ENCODE assay signal across 8 cellular contexts in genomic region chr6:132813173-132813856, GRCh38. TPM values are rescaled to one million over a fixed set of nuclear protein-coding genes. Genes with fewer than 3 reads are reported as not detected.
DNase-seq lines count a peak whose midpoint lies in the region; TF ChIP-seq lines count a peak whose summit lies in the region.

No MANE protein-coding gene starts in this region.

- TF ChIP-seq CTCF in HFF-Myc (IDR thresholded peaks at IDR 0.05; ENCODE audit: low read depth, low read length, missing control alignments) (no peak), NB4 (IDR thresholded peaks at IDR 0.05; ENCODE audit: low read depth, low read length) (no peak), mesothelial cell of epicardium (IDR thresholded peaks at IDR 0.05; ENCODE audit: unreplicated experiment) (no peak)

- peaks cover 2% of the 10 kb centered on the region for H3K27me3 Mint-ChIP-seq in mesothelial cell of epicardium (ENCODE audit: low read depth)

- peak overlapping the region; percentile 97 for H3K27ac Mint-ChIP-seq in mesothelial cell of epicardium

- H3K4me1 Mint-ChIP-seq in mesothelial cell of epicardium = peaks cover 38% of the 10 kb centered on the region

- DNase-seq in DMS79 treated with DMSO at 0.1 percent for 48 hours (lab: John Stamatoyannopoulos, UW) (peak; percentile 60), DMS79 (lab: John Stamatoyannopoulos, UW) (no peak), HFF-Myc (ENCODE audit: extremely low read depth, low read depth) (no peak), NB4 (ENCODE audit: low read depth) (peak; percentile 83), mesothelial cell of epicardium (ENCODE audit: low spot score in 2 of 2, unreplicated experiment in 2 of 2) (peak in 1 of 2 experiments; percentile 40), superior temporal gyrus (ENCODE audit: extremely low spot score) (peak; percentile 85)
- peak; percentile 62 for DNase-seq in activated CD4-positive, alpha-beta T cell treated with anti-CD3 and anti-CD28 coated beads for 48 hours
- peak in 2 of 3 donors; percentile 16 to 21 for DNase-seq in effector memory CD4-positive, alpha-beta T cell

- H3K9me3 ChIP-seq in effector memory CD4-positive, alpha-beta T cell (ENCODE audit: control insufficient read depth, low read length) = no peaks in the 10 kb centered on the region

- H3K4me3 Mint-ChIP-seq in mesothelial cell of epicardium = peak overlapping the region; percentile 97

- TF ChIP-seq POLR2A in NB4 (IDR thresholded peaks at IDR 0.05; ENCODE audit: extremely low read depth, insufficient read length) = peak; percentile 5

- peaks cover 22% of the 10 kb centered on the region for H3K36me3 ChIP-seq in effector memory CD4-positive, alpha-beta T cell (ENCODE audit: control insufficient read depth, insufficient read depth, low read length)

- H3K27ac ChIP-seq in effector memory CD4-positive, alpha-beta T cell (ENCODE audit: insufficient read depth, low read length, poor library complexity, severe bottlenecking) = peak overlapping the region; percentile 82

- H3K36me3 Mint-ChIP-seq in mesothelial cell of epicardium = peaks cover 19% of the 10 kb centered on the region

- H3K9me3 Mint-ChIP-seq in mesothelial cell of epicardium = no peaks in the 10 kb centered on the region

- no peaks in the 10 kb centered on the region for H3K27me3 ChIP-seq in effector memory CD4-positive, alpha-beta T cell (replicated peaks; ENCODE audit: control insufficient read depth, insufficient read depth, low read length, poor library complexity, severe bottlenecking)

- peaks cover 20% of the 10 kb centered on the region for H3K4me1 ChIP-seq in effector memory CD4-positive, alpha-beta T cell (ENCODE audit: control insufficient read depth, insufficient read depth, low read length, poor library complexity, severe bottlenecking)

- H3K4me3 ChIP-seq in HFF-Myc (replicated peaks; ENCODE audit: low read depth, low read length) (peak overlapping the region; percentile 92), NB4 (ENCODE audit: low read depth, low read length) (peak overlapping the region; percentile 100)
- peak overlapping the region; percentile 72 for H3K4me3 ChIP-seq in effector memory CD4-positive, alpha-beta T cell (ENCODE audit: insufficient read depth, low read depth, low read length, poor library complexity, severe bottlenecking)

RNA-seq across cellular contexts. Expression of gene RPS12, which starts 1.1 kb away (rescaled TPM):
- 1,038 to 1,060 TPM (median 1,056 TPM) in 3 replicates for total RNA-seq in mesothelial cell of epicardium

RNA-seq across cellular contexts. Expression of gene SLC18B1, which starts 14.9 kb away (rescaled TPM):
- 24.2 to 26.2 TPM (median 25.3 TPM) in 3 replicates for total RNA-seq in mesothelial cell of epicardium

RNA-seq across cellular contexts. Expression of gene VNN2, which starts 55.6 kb away (rescaled TPM):
- total RNA-seq in mesothelial cell of epicardium = not detected in 3 replicates

Comparison
In these comparisons a context has a peak if more than half of its experiments do, and no peak if none do; other contexts are left out.
1. DNase-seq: peak in DMS79 treated with DMSO at 0.1 percent for 48 hours (single experiment), NB4 (single experiment), activated CD4-positive, alpha-beta T cell treated with anti-CD3 and anti-CD28 coated beads for 48 hours (single experiment), effector memory CD4-positive, alpha-beta T cell (2 of 3) and superior temporal gyrus (single experiment); none in DMS79 (single experiment) and HFF-Myc (single experiment).
2. Peak in every context shown above with its lines, with median percentiles within 50 percentile points of each other: H3K4me3 ChIP-seq.